1 cellular context compared by ENCODE assay signal in genomic region chr15:66233487-66234415, GRCh38.
A peak's percentile ranks its signal among the peaks of the same experiment; 100 is the strongest.
TF ChIP-seq lines count a peak whose summit lies in the region.

No MANE protein-coding gene starts in this region.

TF ChIP-seq in A549, 52 proteins besides CTCF, POLR2A, EP300 and RAD21 (continued from another document):
- TF ChIP-seq FOSL2 (IDR thresholded peaks at IDR 0.05) = no peak
- 0 out of 2 replicates have a peak, but pooled peaks have one; percentile 12 for TF ChIP-seq FOSL2 (CRISPR knock-in tag; IDR thresholded peaks at IDR 0.05)
